Comparison of ENCODE assay signal across 1 cellular context in genomic region chr20:33211817-33212424, GRCh38.
TF ChIP-seq lines count a peak whose summit lies in the region.

No MANE protein-coding gene starts in this region.

TF ChIP-seq in GM23338, 12 proteins besides CTCF, POLR2A, EP300 and RAD21 (continued from another document):
- TF ChIP-seq ETS1 (IDR thresholded peaks at IDR 0.05): no peak
